ENCODE assay signal across 1 cellular context in genomic region chr10:110548002-110548401, GRCh38.
TF ChIP-seq lines count a peak whose summit lies in the region.

No MANE protein-coding gene starts in this region.

TF ChIP-seq in H1, 55 proteins besides CTCF, POLR2A, EP300 and RAD21 (continued from another document):
- no peak for TF ChIP-seq ATF2 (IDR thresholded peaks at IDR 0.05; ENCODE audit: low read length)
- no peak for TF ChIP-seq TCF12 (IDR thresholded peaks at IDR 0.05; ENCODE audit: low read depth, low read length)
